12 cellular contexts compared by ENCODE assay signal in the genomic region with DNA sequence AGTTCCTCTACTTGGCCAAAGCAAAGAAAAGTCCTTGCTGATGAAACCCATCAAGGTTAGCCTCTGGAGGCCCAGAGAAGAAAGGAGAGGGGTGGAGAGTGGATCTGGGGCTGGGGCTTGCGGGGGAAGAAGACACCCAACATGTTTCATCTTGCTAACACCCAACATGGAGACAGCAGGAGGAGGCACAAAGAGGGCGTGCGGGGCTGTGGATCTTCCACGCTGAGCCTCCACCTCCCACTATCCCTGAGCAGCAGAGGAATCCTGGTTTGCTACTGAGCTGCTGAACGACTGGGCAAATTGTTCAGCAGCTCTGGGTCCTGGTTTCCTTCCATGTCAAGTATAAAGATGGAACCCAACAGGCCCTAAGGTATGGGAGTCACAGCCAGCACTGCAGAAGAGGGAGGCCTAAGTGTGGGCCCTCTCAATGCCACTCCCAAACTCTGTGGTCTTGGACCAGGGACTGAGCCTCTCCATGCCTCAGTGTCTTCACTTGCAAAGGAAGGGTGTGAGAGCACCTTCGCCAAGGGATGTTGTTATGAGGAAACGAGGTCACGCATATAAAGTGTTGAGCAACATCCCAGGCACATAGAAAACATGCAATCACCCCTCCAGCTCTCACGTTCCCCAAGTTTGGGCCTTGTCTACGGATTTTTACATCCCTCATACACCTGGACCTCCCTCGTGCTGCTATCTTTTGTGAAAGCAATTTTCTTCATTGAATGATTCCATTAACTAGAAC.
DNase-seq lines count a peak whose midpoint lies in the region; ATAC-seq and TF ChIP-seq lines count a peak whose summit lies in the region.
"Had no signal": no experiment of that assay in that cellular context is flagged by ENCODE, and none has a peak within 500 bp of the region (broad histone marks: within the 10 kb centered on the region; RNA-seq: fewer than 3 reads in every experiment).

No MANE protein-coding gene starts in this region.

- no peaks in the 10 kb centered on the region for H3K9me2 ChIP-seq in Karpas-422 (replicated peaks; ENCODE audit: insufficient read depth, low read length)

- peaks cover 22% of the 10 kb centered on the region; the same call in 1 of the 2 replicates for H4K20me1 ChIP-seq in Karpas-422 (ENCODE audit: insufficient read depth, low read depth, low read length)

- H2AFZ ChIP-seq in Karpas-422 (ENCODE audit: low read length), result no peak overlapping the region

- TF ChIP-seq CTCF in HL-60 (IDR thresholded peaks at IDR 0.05; ENCODE audit: insufficient read depth, low read length), result no peak
- no peak for TF ChIP-seq CTCF in neural crest cell (conservative IDR thresholded peaks at IDR 0.05)
- TF ChIP-seq CTCF in omental fat pad (IDR thresholded peaks at IDR 0.05), result no peak

- no peak for DNase-seq in T-helper 2 cell treated with Interferon-gamma antibody and Interleukin-4, amounts not matched to agents 5 μg/mL and 100 μg/mL, for 36 hours (ENCODE audit: low spot score)
- DNase-seq in T-helper 2 cell (no peak), HL-60 (ENCODE audit: low read depth in 1 of 2, low spot score in 1 of 2) (peak; percentile 73 to 76), neural crest cell (ENCODE audit: low read depth, low spot score) (no peak), Karpas-422 (no peak), omental fat pad (ENCODE audit: low spot score) (no peak)
- no peak for DNase-seq in activated CD8-positive, alpha-beta T cell treated with anti-CD3 and anti-CD28 coated beads, Interleukin-2, amount 10 ng/mL, durations not matched to agents 7 days and 5 days
- DNase-seq: 8988T; activated CD4-positive, alpha-beta T cell treated with anti-CD3 and anti-CD28 coated beads, Interleukin-2, amount 50 U/mL, for 4 hours; retina; stimulated activated CD4-positive, alpha-beta T cell treated with anti-CD3 and anti-CD28 coated beads, Interleukin-4, amount 100 ng/mL, for 1 hour had no signal

- POLR2A ChIA-PET in activated CD8-positive, alpha-beta T cell treated with anti-CD3 and anti-CD28 coated beads, Interleukin-2, amount 10 ng/mL, durations not matched to agents 7 days and 5 days (lab: Charles Lee), result interaction anchor here (0.7 to 4.1 kb wide), 6 partner anchors 10 to 121 kb away, joined by 3 to 49 read pairs (median 17); no protein-coding TSS in a partner anchor

- no peaks in the 10 kb centered on the region for H3K9me3 ChIP-seq in Karpas-422 (ENCODE audit: low read length)

- no peaks in the 10 kb centered on the region for H3K9me3 Mint-ChIP-seq in T-helper 2 cell treated with Interferon-gamma antibody and Interleukin-4, amounts not matched to agents 5 μg/mL and 100 μg/mL, for 36 hours
- no peaks in the 10 kb centered on the region for H3K9me3 Mint-ChIP-seq in activated CD8-positive, alpha-beta T cell treated with anti-CD3 and anti-CD28 coated beads, Interleukin-2, amount 10 ng/mL, durations not matched to agents 7 days and 5 days (ENCODE audit: insufficient read depth)
- H3K9me3 Mint-ChIP-seq in neural crest cell, result no peaks in the 10 kb centered on the region

- no peaks in the 10 kb centered on the region for H3K36me3 ChIP-seq in Karpas-422 (ENCODE audit: insufficient read depth, low read length)

- H3K27ac Mint-ChIP-seq in T-helper 2 cell treated with Interferon-gamma antibody and Interleukin-4, amounts not matched to agents 5 μg/mL and 100 μg/mL, for 36 hours, result peak overlapping the region; percentile 97
- peak overlapping the region; percentile 96 for H3K27ac Mint-ChIP-seq in activated CD8-positive, alpha-beta T cell treated with anti-CD3 and anti-CD28 coated beads, Interleukin-2, amount 10 ng/mL, durations not matched to agents 7 days and 5 days
- peak overlapping the region; percentile 93 for H3K27ac Mint-ChIP-seq in neural crest cell (ENCODE audit: unreplicated experiment)

- peaks cover 38% of the 10 kb centered on the region for H3K36me3 Mint-ChIP-seq in T-helper 2 cell treated with Interferon-gamma antibody and Interleukin-4, amounts not matched to agents 5 μg/mL and 100 μg/mL, for 36 hours (ENCODE audit: low read depth)
- peaks cover 62% of the 10 kb centered on the region for H3K36me3 Mint-ChIP-seq in activated CD8-positive, alpha-beta T cell treated with anti-CD3 and anti-CD28 coated beads, Interleukin-2, amount 10 ng/mL, durations not matched to agents 7 days and 5 days (ENCODE audit: low read depth)
- H3K36me3 Mint-ChIP-seq in neural crest cell (ENCODE audit: low read depth), result no peaks in the 10 kb centered on the region

- no peak for ATAC-seq in activated CD8-positive, alpha-beta T cell treated with anti-CD3 and anti-CD28 coated beads, Interleukin-2, amount 10 ng/mL, durations not matched to agents 7 days and 5 days
- ATAC-seq in GM18867 (IDR thresholded peaks at IDR 0.05; ENCODE audit: unreplicated experiment) (no peak), omental fat pad (ENCODE audit: low FRiP score) (no peak)

- H3K79me2 ChIP-seq in Karpas-422 (ENCODE audit: low read length), result no peaks in the 10 kb centered on the region

- H3K9ac ChIP-seq in Karpas-422 (ENCODE audit: low read length), result no peak overlapping the region

- H3K4me3 ChIP-seq in HL-60 (replicated peaks; ENCODE audit: insufficient read depth, low read length) (no peak overlapping the region), Karpas-422 (ENCODE audit: low read length) (no peak overlapping the region)

- peak overlapping the region; percentile 61 for H3K4me3 Mint-ChIP-seq in T-helper 2 cell treated with Interferon-gamma antibody and Interleukin-4, amounts not matched to agents 5 μg/mL and 100 μg/mL, for 36 hours
- H3K4me3 Mint-ChIP-seq in activated CD8-positive, alpha-beta T cell treated with anti-CD3 and anti-CD28 coated beads, Interleukin-2, amount 10 ng/mL, durations not matched to agents 7 days and 5 days, result no peak overlapping the region
- no peak overlapping the region for H3K4me3 Mint-ChIP-seq in neural crest cell

- CTCF ChIA-PET in activated CD8-positive, alpha-beta T cell treated with anti-CD3 and anti-CD28 coated beads, Interleukin-2, amount 10 ng/mL, durations not matched to agents 7 days and 5 days (lab: Charles Lee), result interaction anchor here (1.5 to 9.9 kb wide), 3 partner anchors 10 to 19 kb away, joined by 6 to 142 read pairs (median 7); no protein-coding TSS in a partner anchor

- peaks cover 74% of the 10 kb centered on the region for H3K4me1 Mint-ChIP-seq in T-helper 2 cell treated with Interferon-gamma antibody and Interleukin-4, amounts not matched to agents 5 μg/mL and 100 μg/mL, for 36 hours (ENCODE audit: low read depth)
- H3K4me1 Mint-ChIP-seq in activated CD8-positive, alpha-beta T cell treated with anti-CD3 and anti-CD28 coated beads, Interleukin-2, amount 10 ng/mL, durations not matched to agents 7 days and 5 days (ENCODE audit: low read depth), result peaks cover 91% of the 10 kb centered on the region
- peaks cover 44% of the 10 kb centered on the region for H3K4me1 Mint-ChIP-seq in neural crest cell

- no peak overlapping the region for H3K4me2 ChIP-seq in Karpas-422 (ENCODE audit: low read depth, low read length, poor library complexity, severe bottlenecking)

- H3K27me3 ChIP-seq in HL-60 (ENCODE audit: insufficient read depth, poor library complexity, severe bottlenecking) (no peaks in the 10 kb centered on the region), Karpas-422 (ENCODE audit: low read length) (no peaks in the 10 kb centered on the region)

- H3K4me1 ChIP-seq in Karpas-422 (ENCODE audit: low read length), result peaks cover 28% of the 10 kb centered on the region

- peak overlapping the region; percentile 87 for H3K27ac ChIP-seq in HL-60 (replicated peaks)
- H3K27ac ChIP-seq in Karpas-422 (ENCODE audit: low read length), result no peak overlapping the region

- no peaks in the 10 kb centered on the region for H3K27me3 Mint-ChIP-seq in T-helper 2 cell treated with Interferon-gamma antibody and Interleukin-4, amounts not matched to agents 5 μg/mL and 100 μg/mL, for 36 hours (ENCODE audit: low read depth)
- no peaks in the 10 kb centered on the region for H3K27me3 Mint-ChIP-seq in activated CD8-positive, alpha-beta T cell treated with anti-CD3 and anti-CD28 coated beads, Interleukin-2, amount 10 ng/mL, durations not matched to agents 7 days and 5 days (ENCODE audit: low read depth)
- no peaks in the 10 kb centered on the region for H3K27me3 Mint-ChIP-seq in neural crest cell (ENCODE audit: low read depth)

Comparison
In these comparisons a context has a peak if more than half of its experiments do, and no peak if none do; other contexts are left out.
1. DNase-seq: peak in HL-60 (2 of 2); none in T-helper 2 cell treated with Interferon-gamma antibody and Interleukin-4, amounts not matched to agents 5 μg/mL and 100 μg/mL, for 36 hours (single experiment), T-helper 2 cell (0 of 5), activated CD8-positive, alpha-beta T cell treated with anti-CD3 and anti-CD28 coated beads, Interleukin-2, amount 10 ng/mL, durations not matched to agents 7 days and 5 days (single experiment), neural crest cell (single experiment), Karpas-422 (single experiment) and omental fat pad (single experiment).
2. Peak in every context shown above with its lines, with median percentiles within 50 percentile points of each other: H3K27ac Mint-ChIP-seq.